ENCODE assay signal across 33 cellular contexts in genomic region chr3:83863380-83863779, GRCh38.
"Had no signal": no experiment of that assay in that cellular context is flagged by ENCODE, and none has a peak within 500 bp of the region (broad histone marks: within the 10 kb centered on the region; RNA-seq: fewer than 3 reads in every experiment).

No MANE protein-coding gene starts in this region.

- H3K4me1 ChIP-seq: ascending aorta, breast epithelium, colonic mucosa, foreskin keratinocyte, gastrocnemius medialis, heart left ventricle had no signal

- H3K9me3 ChIP-seq: ascending aorta, colonic mucosa, gastrocnemius medialis had no signal

- H3K9me3 Mint-ChIP-seq: endodermal cell had no signal

- H3K36me3 ChIP-seq: ascending aorta, breast epithelium, cardiac muscle cell, colonic mucosa, gastrocnemius medialis, heart left ventricle had no signal

- H3K27me3 Mint-ChIP-seq: activated CD4-positive, alpha-beta memory T cell treated with anti-CD3 and anti-CD28 coated beads for 36 hours; activated CD4-positive, alpha-beta T cell treated with anti-CD3 and anti-CD28 coated beads for 36 hours; activated CD4-positive, alpha-beta T cell treated with anti-CD3 and anti-CD28 coated beads, Interleukin-2, amount 10 ng/mL, durations not matched to agents 24 days and 14 days; activated CD8-positive, alpha-beta memory T cell treated with anti-CD3 and anti-CD28 coated beads, Interleukin-2, amount 10 ng/mL, durations not matched to agents 7 days and 5 days; activated naive CD4-positive, alpha-beta T cell treated with anti-CD3 and anti-CD28 coated beads, Interleukin-2, amount 10 ng/mL, durations not matched to agents 7 days and 5 days; activated naive CD8-positive, alpha-beta T cell treated with anti-CD3 and anti-CD28 coated beads, Interleukin-2, amount 10 ng/mL, durations not matched to agents 7 days and 5 days; brain; T-helper 17 cell had no signal

- H3K36me3 Mint-ChIP-seq: activated CD4-positive, alpha-beta memory T cell treated with anti-CD3 and anti-CD28 coated beads for 36 hours; activated CD8-positive, alpha-beta memory T cell treated with anti-CD3 and anti-CD28 coated beads, Interleukin-2, amount 10 ng/mL, durations not matched to agents 7 days and 5 days; activated naive CD4-positive, alpha-beta T cell treated with anti-CD3 and anti-CD28 coated beads, Interleukin-2, amount 10 ng/mL, durations not matched to agents 7 days and 5 days; activated naive CD8-positive, alpha-beta T cell treated with anti-CD3 and anti-CD28 coated beads, Interleukin-2, amount 10 ng/mL, durations not matched to agents 7 days and 5 days; brain had no signal

- ATAC-seq: activated CD4-positive, alpha-beta T cell treated with anti-CD3 and anti-CD28 coated beads for 36 hours; activated CD8-positive, alpha-beta memory T cell treated with anti-CD3 and anti-CD28 coated beads, Interleukin-2, amount 10 ng/mL, durations not matched to agents 7 days and 5 days; activated CD8-positive, alpha-beta T cell treated with anti-CD3 and anti-CD28 coated beads, Interleukin-2, amount 10 ng/mL, durations not matched to agents 7 days and 5 days; activated naive CD4-positive, alpha-beta T cell treated with anti-CD3 and anti-CD28 coated beads, Interleukin-2, amount 50 U/mL, for 72 hours; esophagus mucosa; foreskin keratinocyte; gastrocnemius medialis; heart left ventricle; T-helper 17 cell had no signal

- H3K27me3 ChIP-seq: ascending aorta, breast epithelium, cardiac muscle cell, colonic mucosa, foreskin keratinocyte, gastrocnemius medialis, heart left ventricle had no signal

- H3K4me1 Mint-ChIP-seq: activated CD4-positive, alpha-beta T cell treated with anti-CD3 and anti-CD28 coated beads for 36 hours; activated CD4-positive, alpha-beta T cell treated with anti-CD3 and anti-CD28 coated beads, Interleukin-2, amount 10 ng/mL, durations not matched to agents 24 days and 14 days; activated CD8-positive, alpha-beta memory T cell treated with anti-CD3 and anti-CD28 coated beads, Interleukin-2, amount 10 ng/mL, durations not matched to agents 7 days and 5 days; activated naive CD4-positive, alpha-beta T cell treated with anti-CD3 and anti-CD28 coated beads, Interleukin-2, amount 10 ng/mL, durations not matched to agents 7 days and 5 days; activated naive CD8-positive, alpha-beta T cell treated with anti-CD3 and anti-CD28 coated beads, Interleukin-2, amount 10 ng/mL, durations not matched to agents 7 days and 5 days; brain; endodermal cell; T-helper 17 cell had no signal

- H3K4me3 Mint-ChIP-seq: activated CD4-positive, alpha-beta memory T cell treated with anti-CD3 and anti-CD28 coated beads for 36 hours; activated CD4-positive, alpha-beta T cell treated with anti-CD3 and anti-CD28 coated beads for 36 hours; activated CD4-positive, alpha-beta T cell treated with anti-CD3 and anti-CD28 coated beads, Interleukin-2, amount 10 ng/mL, durations not matched to agents 24 days and 14 days; activated CD8-positive, alpha-beta memory T cell treated with anti-CD3 and anti-CD28 coated beads, Interleukin-2, amount 10 ng/mL, durations not matched to agents 7 days and 5 days; activated CD8-positive, alpha-beta T cell treated with anti-CD3 and anti-CD28 coated beads, Interleukin-2, amount 10 ng/mL, durations not matched to agents 7 days and 5 days; activated naive CD4-positive, alpha-beta T cell treated with anti-CD3 and anti-CD28 coated beads, Interleukin-2, amount 10 ng/mL, durations not matched to agents 7 days and 5 days; activated naive CD8-positive, alpha-beta T cell treated with anti-CD3 and anti-CD28 coated beads, Interleukin-2, amount 10 ng/mL, durations not matched to agents 7 days and 5 days; brain; endodermal cell; T-helper 17 cell; T-helper 2 cell treated with Interferon-gamma antibody and Interleukin-4, amounts not matched to agents 5 μg/mL and 100 μg/mL, for 36 hours had no signal

- H3K27ac ChIP-seq: ascending aorta, breast epithelium, cardiac muscle cell, colonic mucosa, foreskin keratinocyte, gastrocnemius medialis, heart left ventricle had no signal

- H3K4me3 ChIP-seq: ascending aorta, breast epithelium, cardiac muscle cell, colonic mucosa, gastrocnemius medialis, heart left ventricle had no signal

- DNase-seq: activated CD4-positive, alpha-beta memory T cell treated with anti-CD3 and anti-CD28 coated beads for 36 hours; activated CD4-positive, alpha-beta T cell treated with anti-CD3 and anti-CD28 coated beads for 36 hours; activated CD4-positive, alpha-beta T cell treated with anti-CD3 and anti-CD28 coated beads, Interleukin-2, amount 10 ng/mL, durations not matched to agents 24 days and 14 days; activated CD4-positive, CD25-positive, alpha-beta regulatory T cell; activated CD4-positive, CD25-positive, alpha-beta regulatory T cell treated with anti-CD3 and anti-CD28 coated beads, Interleukin-2, amount 50 U/mL, for 72 hours; activated CD8-positive, alpha-beta memory T cell treated with anti-CD3 and anti-CD28 coated beads, Interleukin-2, amount 10 ng/mL, durations not matched to agents 7 days and 5 days; activated CD8-positive, alpha-beta memory T cell treated with anti-CD3 and anti-CD28 coated beads, Interleukin-2, amount 50 U/mL, for 4 hours; activated CD8-positive, alpha-beta T cell treated with anti-CD3 and anti-CD28 coated beads, Interleukin-2, amount 10 ng/mL, durations not matched to agents 7 days and 5 days; activated gamma-delta T cell; activated naive CD4-positive, alpha-beta T cell; activated naive CD4-positive, alpha-beta T cell treated with anti-CD3 and anti-CD28 coated beads, Interleukin-2, amount 10 ng/mL, durations not matched to agents 7 days and 5 days; activated naive CD8-positive, alpha-beta T cell treated with anti-CD3 and anti-CD28 coated beads, Interleukin-2, amount 10 ng/mL, durations not matched to agents 7 days and 5 days; activated T-cell treated with anti-CD3 and anti-CD28 coated beads, Interleukin-2, amount 50 U/mL, for 1 hour; activated T-cell treated with anti-CD3 and anti-CD28 coated beads, Interleukin-2, amount 50 U/mL, for 48 hours; central memory CD4-positive, alpha-beta T cell; cerebellar nuclear complex; colonic mucosa; effector memory CD4-positive, alpha-beta T cell; endodermal cell; foreskin keratinocyte; gastrocnemius medialis; glutamatergic neuron; heart left ventricle; T-helper 1 cell; T-helper 17 cell; T1000 had no signal

- H3K27ac Mint-ChIP-seq: activated CD4-positive, alpha-beta memory T cell treated with anti-CD3 and anti-CD28 coated beads for 36 hours; activated CD4-positive, alpha-beta T cell treated with anti-CD3 and anti-CD28 coated beads for 36 hours; activated CD4-positive, alpha-beta T cell treated with anti-CD3 and anti-CD28 coated beads, Interleukin-2, amount 10 ng/mL, durations not matched to agents 24 days and 14 days; activated CD8-positive, alpha-beta memory T cell treated with anti-CD3 and anti-CD28 coated beads, Interleukin-2, amount 10 ng/mL, durations not matched to agents 7 days and 5 days; activated CD8-positive, alpha-beta T cell treated with anti-CD3 and anti-CD28 coated beads, Interleukin-2, amount 10 ng/mL, durations not matched to agents 7 days and 5 days; activated naive CD4-positive, alpha-beta T cell treated with anti-CD3 and anti-CD28 coated beads, Interleukin-2, amount 10 ng/mL, durations not matched to agents 7 days and 5 days; activated naive CD4-positive, alpha-beta T cell treated with anti-CD3 and anti-CD28 coated beads, Interleukin-2, amount 50 U/mL, for 72 hours; activated naive CD8-positive, alpha-beta T cell treated with anti-CD3 and anti-CD28 coated beads, Interleukin-2, amount 10 ng/mL, durations not matched to agents 7 days and 5 days; brain; endodermal cell; T-helper 17 cell; T-helper 2 cell treated with Interferon-gamma antibody and Interleukin-4, amounts not matched to agents 5 μg/mL and 100 μg/mL, for 36 hours had no signal
